16 cellular contexts compared by ENCODE assay signal in the genomic region with DNA sequence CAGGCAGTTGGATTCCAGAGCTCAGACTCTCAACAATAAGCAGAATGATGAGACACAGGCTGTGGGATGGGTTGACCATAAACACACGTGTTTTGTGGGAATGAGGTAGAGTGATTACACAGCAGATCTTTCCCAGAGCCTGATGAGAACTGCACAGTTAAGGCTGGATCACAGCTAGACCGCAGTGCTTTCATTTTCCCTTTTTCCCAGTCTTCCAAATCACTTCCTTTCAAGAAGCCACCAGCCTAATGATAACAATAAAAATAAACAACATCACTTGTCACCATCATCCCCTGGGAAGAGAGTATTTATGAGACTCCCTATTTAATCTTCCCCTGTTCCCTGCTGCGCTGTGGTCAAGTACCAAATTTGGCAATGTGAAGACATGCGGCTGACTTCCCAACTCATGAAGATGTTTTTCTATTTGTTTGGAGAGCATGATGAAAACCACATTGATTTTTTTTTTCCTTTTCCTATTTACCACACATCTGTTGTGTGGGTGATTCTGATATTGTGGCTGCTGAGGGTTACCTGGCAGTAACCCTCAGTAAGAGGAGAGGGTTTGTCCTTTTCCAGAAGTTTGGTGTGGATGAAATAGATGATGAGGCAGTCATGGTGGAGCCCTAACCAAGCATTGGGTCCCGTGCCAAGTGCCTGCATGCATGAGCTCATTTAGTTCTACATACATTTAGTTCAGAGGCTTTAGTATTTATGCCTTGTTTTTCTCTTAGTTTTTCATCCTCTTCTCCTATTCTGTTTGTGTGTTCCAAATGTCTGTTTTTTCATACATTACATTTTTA.
DNase-seq lines count a peak whose midpoint lies in the region; ATAC-seq and TF ChIP-seq lines count a peak whose summit lies in the region.
"Had no signal": no experiment of that assay in that cellular context is flagged by ENCODE, and none has a peak within 500 bp of the region (broad histone marks: within the 10 kb centered on the region; RNA-seq: fewer than 3 reads in every experiment).

No MANE protein-coding gene starts in this region.

- H3K4me3 ChIP-seq in WI38 (ENCODE audit: low read depth, low read length) (peak overlapping the region; percentile 45), right cardiac atrium (ENCODE audit: low read length) (no peak overlapping the region), stomach (no peak overlapping the region), Peyer's patch (no peak overlapping the region)
- H3K4me3 ChIP-seq: prostate gland had no signal

- H3K4me1 ChIP-seq in right cardiac atrium (ENCODE audit: control insufficient read depth, insufficient read depth, low read length) (peaks cover 2% of the 10 kb centered on the region), stomach (peaks cover 0 to 17% (median 4%) of the 10 kb centered on the region in 4 donors), Peyer's patch (peaks cover 0 to 9% (median 1%) of the 10 kb centered on the region in 4 donors)
- H3K4me1 ChIP-seq: prostate gland had no signal

- intact Hi-C loops in right cardiac atrium (cut with DNase I) (no loop called here), stomach (cut with DNase I; ENCODE audit: low total_unique reads) (no loop called here)

- no peak overlapping the region for H3K27ac ChIP-seq in right cardiac atrium (ENCODE audit: low read length)
- H3K27ac ChIP-seq in stomach = peak overlapping the region in 3 of 5 donors; percentile 16 to 54 (median 31)
- H3K27ac ChIP-seq in Peyer's patch = peak overlapping the region in 2 of 4 donors; percentile 38 to 70

- no peak for TF ChIP-seq POLR2A in stomach (IDR thresholded peaks at IDR 0.05)
- TF ChIP-seq POLR2A in Peyer's patch (IDR thresholded peaks at IDR 0.05) = no peak

- H3K27me3 ChIP-seq in right cardiac atrium (ENCODE audit: control insufficient read depth, insufficient read depth) = no peaks in the 10 kb centered on the region
- no peaks in the 10 kb centered on the region for H3K27me3 ChIP-seq in stomach
- H3K27me3 ChIP-seq in Peyer's patch = no peaks in the 10 kb centered on the region

- 64% methylated on average over 5 of the region's 5 CpGs for WGBS in right cardiac atrium
- WGBS in stomach, 5 donors = 71 to 81% (median 77%) methylated on average over 5 of the region's 5 CpGs

- DNase-seq in GM03348 (ENCODE audit: low spot score) = peak; percentile 72
- peak in 2 of 3 donors; percentile 46 to 52 for DNase-seq in right cardiac atrium
- no peak for DNase-seq in stomach
- no peak for DNase-seq in ecto neural progenitor cell (ENCODE audit: low spot score)
- no peak for DNase-seq in Peyer's patch
- DNase-seq in UCSD-AML1 (lab: John Stamatoyannopoulos, UW; ENCODE audit: unreplicated experiment) = no peak
- DNase-seq: activated CD4-positive, alpha-beta T cell treated with anti-CD3 and anti-CD28 coated beads for 1 hour; activated T-cell treated with anti-CD3 and anti-CD28 coated beads, Interleukin-2, amount 50 U/mL, for 72 hours; Calu3; mesendoderm; NCI-H1436 treated with DMSO at 0.1 percent for 48 hours; NCI-H82; SK-N-SH had no signal

- H3K36me3 ChIP-seq in stomach (no peaks in the 10 kb centered on the region), Peyer's patch (no peaks in the 10 kb centered on the region)
- H3K36me3 ChIP-seq: prostate gland had no signal

- TF ChIP-seq CTCF in WI38 (IDR thresholded peaks at IDR 0.05; ENCODE audit: low read depth, low read length) (no peak), stomach (IDR thresholded peaks at IDR 0.05) (no peak), Peyer's patch (IDR thresholded peaks at IDR 0.05) (no peak)

- H3K9me3 ChIP-seq in right cardiac atrium (ENCODE audit: control insufficient read depth, low read length) = no peaks in the 10 kb centered on the region
- no peaks in the 10 kb centered on the region for H3K9me3 ChIP-seq in stomach
- no peaks in the 10 kb centered on the region for H3K9me3 ChIP-seq in Peyer's patch
- H3K9me3 ChIP-seq: prostate gland, SK-N-SH had no signal

- peak in 1 of 2 donors; percentile 28 for ATAC-seq in right cardiac atrium
- ATAC-seq in activated CD4-positive, CD25-positive, alpha-beta regulatory T cell treated with anti-CD3 and anti-CD28 coated beads, Interleukin-2, amount 50 U/mL, for 24 hours = no peak
- ATAC-seq: activated T-cell treated with anti-CD3 and anti-CD28 coated beads, Interleukin-2, amount 50 U/mL, for 72 hours had no signal

- no peak for TF ChIP-seq EP300 in stomach (IDR thresholded peaks at IDR 0.05)

Comparison
In these comparisons a context has a peak if more than half of its experiments do, and no peak if none do; other contexts are left out.
1. DNase-seq: peak in GM03348 (single experiment) and right cardiac atrium (2 of 3); none in stomach (single experiment), ecto neural progenitor cell (single experiment), Peyer's patch (0 of 3) and UCSD-AML1 (single experiment).